ENCODE assay signal across 1 cellular context in the genomic region with DNA sequence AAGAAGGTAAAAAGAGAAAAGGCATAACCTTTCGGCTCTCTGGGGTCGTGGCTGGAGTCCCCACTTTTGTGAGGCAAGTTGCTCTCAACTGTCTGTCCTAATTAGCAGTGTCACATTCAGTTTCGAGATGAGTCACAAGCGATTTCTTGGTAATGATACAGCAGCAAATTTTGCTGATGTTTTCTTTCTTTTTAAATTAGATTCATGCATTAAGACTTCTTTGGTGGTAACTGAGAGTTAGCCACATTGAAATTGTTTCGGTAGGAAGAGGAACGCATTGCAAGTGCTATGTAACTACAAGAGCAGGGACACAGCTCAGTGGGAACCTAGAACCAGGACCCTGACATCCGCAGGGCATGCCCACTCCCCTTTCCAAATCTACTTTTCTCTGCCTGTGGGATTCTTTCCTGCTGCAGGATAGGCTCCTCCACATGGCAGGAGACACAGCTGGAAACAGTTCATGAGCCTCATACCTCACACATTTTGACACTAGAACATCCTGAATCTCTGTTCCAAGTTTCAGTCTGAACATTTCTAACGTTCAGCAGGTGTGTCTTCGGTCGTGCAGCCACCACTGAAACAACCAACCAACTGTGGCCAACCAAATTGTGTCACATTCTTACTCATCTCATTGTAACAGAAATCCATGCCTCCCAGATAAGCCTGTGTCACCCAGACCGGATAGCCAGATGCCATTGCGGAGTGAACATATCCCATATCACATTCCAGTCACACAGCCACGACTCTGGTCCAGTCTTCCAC.
TF ChIP-seq lines count a peak whose summit lies in the region.

No MANE protein-coding gene starts in this region.

TF ChIP-seq in GM12878, 131 proteins besides CTCF, POLR2A, EP300 and RAD21 (continues in another document):
- TF ChIP-seq ZBTB11 (CRISPR knock-in tag; IDR thresholded peaks at IDR 0.05) = no peak
- TF ChIP-seq RAD51 (IDR thresholded peaks at IDR 0.05) = no peak
- TF ChIP-seq IRF4 (IDR thresholded peaks at IDR 0.05; ENCODE audit: low read depth, low read length) = peak; percentile 92
- peak; percentile 97 for TF ChIP-seq TCF3 (IDR thresholded peaks at IDR 0.05; ENCODE audit: borderline replicate concordance, insufficient read depth, low read depth, low read length)
- TF ChIP-seq JUNB (IDR thresholded peaks at IDR 0.05) = peak; percentile 90
- no peak for TF ChIP-seq CHD1 (IDR thresholded peaks at IDR 0.05; ENCODE audit: low read depth, low read length)
- no peak for TF ChIP-seq REST (IDR thresholded peaks at IDR 0.05; ENCODE audit: low read depth, low read length)
- peak; percentile 98 for TF ChIP-seq MTA2 (IDR thresholded peaks at IDR 0.05; ENCODE audit: low read depth)
- TF ChIP-seq, protein P1, sequence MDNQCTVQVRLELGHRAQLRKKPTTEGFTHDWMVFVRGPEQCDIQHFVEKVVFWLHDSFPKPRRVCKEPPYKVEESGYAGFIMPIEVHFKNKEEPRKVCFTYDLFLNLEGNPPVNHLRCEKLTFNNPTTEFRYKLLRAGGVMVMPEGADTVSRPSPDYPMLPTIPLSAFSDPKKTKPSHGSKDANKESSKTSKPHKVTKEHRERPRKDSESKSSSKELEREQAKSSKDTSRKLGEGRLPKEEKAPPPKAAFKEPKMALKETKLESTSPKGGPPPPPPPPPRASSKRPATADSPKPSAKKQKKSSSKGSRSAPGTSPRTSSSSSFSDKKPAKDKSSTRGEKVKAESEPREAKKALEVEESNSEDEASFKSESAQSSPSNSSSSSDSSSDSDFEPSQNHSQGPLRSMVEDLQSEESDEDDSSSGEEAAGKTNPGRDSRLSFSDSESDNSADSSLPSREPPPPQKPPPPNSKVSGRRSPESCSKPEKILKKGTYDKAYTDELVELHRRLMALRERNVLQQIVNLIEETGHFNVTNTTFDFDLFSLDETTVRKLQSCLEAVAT (IDR thresholded peaks at IDR 0.05) = peak; percentile 14; the same call in 1 of the 2 replicates
- TF ChIP-seq MEF2B (IDR thresholded peaks at IDR 0.05; ENCODE audit: partially characterized antibody, poor library complexity, severe bottlenecking) = peak; percentile 48
- TF ChIP-seq TCF12 (IDR thresholded peaks at IDR 0.05; ENCODE audit: low read depth, low read length) = peak; percentile 98
- TF ChIP-seq PML (IDR thresholded peaks at IDR 0.05; ENCODE audit: low read length) = peak; percentile 64; the same call in 1 of the 2 replicates
- TF ChIP-seq HDAC2 (IDR thresholded peaks at IDR 0.05) = no peak
- peak; percentile 57; the same call in 1 of the 2 replicates for TF ChIP-seq CHD2 (IDR thresholded peaks at IDR 0.05; ENCODE audit: borderline replicate concordance, low read depth, low read length)
- TF ChIP-seq, protein P2, sequence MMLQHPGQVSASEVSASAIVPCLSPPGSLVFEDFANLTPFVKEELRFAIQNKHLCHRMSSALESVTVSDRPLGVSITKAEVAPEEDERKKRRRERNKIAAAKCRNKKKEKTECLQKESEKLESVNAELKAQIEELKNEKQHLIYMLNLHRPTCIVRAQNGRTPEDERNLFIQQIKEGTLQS (IDR thresholded peaks at IDR 0.05; ENCODE audit: borderline replicate concordance, extremely low read depth, low read depth, low read length) = no peak
- TF ChIP-seq, protein P3, sequence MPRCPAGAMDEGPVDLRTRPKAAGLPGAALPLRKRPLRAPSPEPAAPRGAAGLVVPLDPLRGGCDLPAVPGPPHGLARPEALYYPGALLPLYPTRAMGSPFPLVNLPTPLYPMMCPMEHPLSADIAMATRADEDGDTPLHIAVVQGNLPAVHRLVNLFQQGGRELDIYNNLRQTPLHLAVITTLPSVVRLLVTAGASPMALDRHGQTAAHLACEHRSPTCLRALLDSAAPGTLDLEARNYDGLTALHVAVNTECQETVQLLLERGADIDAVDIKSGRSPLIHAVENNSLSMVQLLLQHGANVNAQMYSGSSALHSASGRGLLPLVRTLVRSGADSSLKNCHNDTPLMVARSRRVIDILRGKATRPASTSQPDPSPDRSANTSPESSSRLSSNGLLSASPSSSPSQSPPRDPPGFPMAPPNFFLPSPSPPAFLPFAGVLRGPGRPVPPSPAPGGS (IDR thresholded peaks at IDR 0.05; ENCODE audit: borderline replicate concordance, insufficient read depth, low read depth, low read length, poor library complexity, severe bottlenecking) = peak; percentile 62
- TF ChIP-seq, protein P4, sequence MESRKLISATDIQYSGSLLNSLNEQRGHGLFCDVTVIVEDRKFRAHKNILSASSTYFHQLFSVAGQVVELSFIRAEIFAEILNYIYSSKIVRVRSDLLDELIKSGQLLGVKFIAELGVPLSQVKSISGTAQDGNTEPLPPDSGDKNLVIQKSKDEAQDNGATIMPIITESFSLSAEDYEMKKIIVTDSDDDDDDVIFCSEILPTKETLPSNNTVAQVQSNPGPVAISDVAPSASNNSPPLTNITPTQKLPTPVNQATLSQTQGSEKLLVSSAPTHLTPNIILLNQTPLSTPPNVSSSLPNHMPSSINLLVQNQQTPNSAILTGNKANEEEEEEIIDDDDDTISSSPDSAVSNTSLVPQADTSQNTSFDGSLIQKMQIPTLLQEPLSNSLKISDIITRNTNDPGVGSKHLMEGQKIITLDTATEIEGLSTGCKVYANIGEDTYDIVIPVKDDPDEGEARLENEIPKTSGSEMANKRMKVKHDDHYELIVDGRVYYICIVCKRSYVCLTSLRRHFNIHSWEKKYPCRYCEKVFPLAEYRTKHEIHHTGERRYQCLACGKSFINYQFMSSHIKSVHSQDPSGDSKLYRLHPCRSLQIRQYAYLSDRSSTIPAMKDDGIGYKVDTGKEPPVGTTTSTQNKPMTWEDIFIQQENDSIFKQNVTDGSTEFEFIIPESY (IDR thresholded peaks at IDR 0.05) = no peak
- TF ChIP-seq, protein P5, sequence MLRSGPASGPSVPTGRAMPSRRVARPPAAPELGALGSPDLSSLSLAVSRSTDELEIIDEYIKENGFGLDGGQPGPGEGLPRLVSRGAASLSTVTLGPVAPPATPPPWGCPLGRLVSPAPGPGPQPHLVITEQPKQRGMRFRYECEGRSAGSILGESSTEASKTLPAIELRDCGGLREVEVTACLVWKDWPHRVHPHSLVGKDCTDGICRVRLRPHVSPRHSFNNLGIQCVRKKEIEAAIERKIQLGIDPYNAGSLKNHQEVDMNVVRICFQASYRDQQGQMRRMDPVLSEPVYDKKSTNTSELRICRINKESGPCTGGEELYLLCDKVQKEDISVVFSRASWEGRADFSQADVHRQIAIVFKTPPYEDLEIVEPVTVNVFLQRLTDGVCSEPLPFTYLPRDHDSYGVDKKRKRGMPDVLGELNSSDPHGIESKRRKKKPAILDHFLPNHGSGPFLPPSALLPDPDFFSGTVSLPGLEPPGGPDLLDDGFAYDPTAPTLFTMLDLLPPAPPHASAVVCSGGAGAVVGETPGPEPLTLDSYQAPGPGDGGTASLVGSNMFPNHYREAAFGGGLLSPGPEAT (IDR thresholded peaks at IDR 0.05; ENCODE audit: low read depth) = peak; percentile 80
- peak; percentile 99 for TF ChIP-seq EED (IDR thresholded peaks at IDR 0.05; ENCODE audit: low read depth)
- TF ChIP-seq SIN3A (IDR thresholded peaks at IDR 0.05; ENCODE audit: low read depth, low read length) = no peak
- TF ChIP-seq, protein P6, sequence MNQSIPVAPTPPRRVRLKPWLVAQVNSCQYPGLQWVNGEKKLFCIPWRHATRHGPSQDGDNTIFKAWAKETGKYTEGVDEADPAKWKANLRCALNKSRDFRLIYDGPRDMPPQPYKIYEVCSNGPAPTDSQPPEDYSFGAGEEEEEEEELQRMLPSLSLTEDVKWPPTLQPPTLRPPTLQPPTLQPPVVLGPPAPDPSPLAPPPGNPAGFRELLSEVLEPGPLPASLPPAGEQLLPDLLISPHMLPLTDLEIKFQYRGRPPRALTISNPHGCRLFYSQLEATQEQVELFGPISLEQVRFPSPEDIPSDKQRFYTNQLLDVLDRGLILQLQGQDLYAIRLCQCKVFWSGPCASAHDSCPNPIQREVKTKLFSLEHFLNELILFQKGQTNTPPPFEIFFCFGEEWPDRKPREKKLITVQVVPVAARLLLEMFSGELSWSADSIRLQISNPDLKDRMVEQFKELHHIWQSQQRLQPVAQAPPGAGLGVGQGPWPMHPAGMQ (IDR thresholded peaks at IDR 0.05; ENCODE audit: borderline replicate concordance) = no peak
- peak; percentile 88 for TF ChIP-seq POU2F2 (IDR thresholded peaks at IDR 0.05; ENCODE audit: borderline replicate concordance, low read depth, low read length)
- 0 out of 2 replicates have a peak, but pooled peaks have one; percentile 65 for TF ChIP-seq NBN (IDR thresholded peaks at IDR 0.05)
- no peak; the same call in 1 of the 2 replicates for TF ChIP-seq ZBED1 (IDR thresholded peaks at IDR 0.05; ENCODE audit: borderline replicate concordance)
- TF ChIP-seq, protein P7, sequence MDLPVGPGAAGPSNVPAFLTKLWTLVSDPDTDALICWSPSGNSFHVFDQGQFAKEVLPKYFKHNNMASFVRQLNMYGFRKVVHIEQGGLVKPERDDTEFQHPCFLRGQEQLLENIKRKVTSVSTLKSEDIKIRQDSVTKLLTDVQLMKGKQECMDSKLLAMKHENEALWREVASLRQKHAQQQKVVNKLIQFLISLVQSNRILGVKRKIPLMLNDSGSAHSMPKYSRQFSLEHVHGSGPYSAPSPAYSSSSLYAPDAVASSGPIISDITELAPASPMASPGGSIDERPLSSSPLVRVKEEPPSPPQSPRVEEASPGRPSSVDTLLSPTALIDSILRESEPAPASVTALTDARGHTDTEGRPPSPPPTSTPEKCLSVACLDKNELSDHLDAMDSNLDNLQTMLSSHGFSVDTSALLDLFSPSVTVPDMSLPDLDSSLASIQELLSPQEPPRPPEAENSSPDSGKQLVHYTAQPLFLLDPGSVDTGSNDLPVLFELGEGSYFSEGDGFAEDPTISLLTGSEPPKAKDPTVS (IDR thresholded peaks at IDR 0.05; ENCODE audit: low read depth, low read length) = no peak
- peak; percentile 91 for TF ChIP-seq MYB (IDR thresholded peaks at IDR 0.05; ENCODE audit: borderline replicate concordance, low read depth, low read length)
- TF ChIP-seq SMARCA5 (IDR thresholded peaks at IDR 0.05) = peak; percentile 99
- peak; percentile 79 for TF ChIP-seq ATF2 (IDR thresholded peaks at IDR 0.05; ENCODE audit: low read length)
- TF ChIP-seq ASH2L (IDR thresholded peaks at IDR 0.05; ENCODE audit: borderline replicate concordance, low read depth) = no peak
